Comparison of ENCODE assay signal across 8 cellular contexts in genomic region chr1:227563319-227564201, GRCh38. TPM values are rescaled to one million over a fixed set of nuclear protein-coding genes. Genes with fewer than 3 reads are reported as not detected.
DNase-seq lines count a peak whose midpoint lies in the region; ATAC-seq, FAIRE-seq and TF ChIP-seq lines count a peak whose summit lies in the region.

ZNF678 (plus strand) TSS chr1:227563556; CDS start chr1:227650992, 87,436 bp downstream.

- peak; percentile 94 for ATAC-seq in HG02973 (IDR thresholded peaks at IDR 0.05; ENCODE audit: unreplicated experiment)

- in situ Hi-C loops in astrocyte of the cerebellum (cut with HindIII; ENCODE audit: low sequenced_read_pairs): loop anchor here (5.0 kb wide), 1 partner anchor 96 kb away; no protein-coding TSS in a partner anchor

- H3K4me1 ChIP-seq in vagina: peaks cover 20% of the 10 kb centered on the region

- no peaks in the 10 kb centered on the region for H3K9me3 ChIP-seq in vagina

- peak within 1 kb of the TSS; percentile 72 for H3K4me3 ChIP-seq in astrocyte of the cerebellum (ENCODE audit: low read depth, low read length)
- H3K4me3 ChIP-seq in vagina: peak within 1 kb of the TSS; percentile 60 to 66

- TF ChIP-seq POLR2A in vagina (IDR thresholded peaks at IDR 0.05): peak in 1 of 2 donors; percentile 25

- H3K27ac ChIP-seq in vagina: peak within 1 kb of the TSS; percentile 49

- H3K27me3 ChIP-seq in vagina: no peaks in the 10 kb centered on the region

- intact Hi-C loops in vagina (cut with DNase I): no loop called here

- H3K36me3 ChIP-seq in vagina: no peaks in the 10 kb centered on the region

- FAIRE-seq in GM18507 (lab: Jason Lieb, UNC): peak; percentile 97

- TF ChIP-seq CTCF in astrocyte of the cerebellum (IDR thresholded peaks at IDR 0.05; ENCODE audit: low read depth, low read length, missing control alignments): no peak
- no peak for TF ChIP-seq CTCF in vagina (IDR thresholded peaks at IDR 0.05)

- DNase-seq in GM18507 (ENCODE audit: extremely low spot score, insufficient read length, low read depth): peak; percentile 95
- DNase-seq in NCI-H1930 (lab: John Stamatoyannopoulos, UW): peak; percentile 92 to 93
- peak; percentile 69 for DNase-seq in T-helper 22 cell (ENCODE audit: low read depth)
- peak; percentile 86 for DNase-seq in astrocyte of the cerebellum (ENCODE audit: low read depth)
- peak; percentile 100 for DNase-seq in hepatic stellate cell (ENCODE audit: low spot score)
- peak; percentile 94 for DNase-seq in putamen (ENCODE audit: low spot score)
- DNase-seq in vagina (ENCODE audit: extremely low spot score in 2 of 2): peak; percentile 94 to 96

RNA-seq across cellular contexts. Expression of gene ZNF678, which starts in this region (rescaled TPM):
- 15.2 TPM for total RNA-seq in vagina

Comparison
In these comparisons a context has a peak if more than half of its experiments do, and no peak if none do; other contexts are left out.
1. Peak in every context shown above with its lines: DNase-seq, ATAC-seq, H3K4me3 ChIP-seq and H3K27ac ChIP-seq.